In genomic region chr11:69299572-69299971, GRCh38 we compare ENCODE assay signal across 17 cellular contexts. TPM values are rescaled to one million over a fixed set of nuclear protein-coding genes. Genes with fewer than 3 reads are reported as not detected.
DNase-seq lines count a peak whose midpoint lies in the region; ATAC-seq and TF ChIP-seq lines count a peak whose summit lies in the region.
"Had no signal": no experiment of that assay in that cellular context is flagged by ENCODE, and none has a peak within 500 bp of the region (broad histone marks: within the 10 kb centered on the region; RNA-seq: fewer than 3 reads in every experiment).

No MANE protein-coding gene starts in this region.

- 96% methylated on average over 5 of the region's 8 CpGs; no CpG with 5 or more reads in 1 of the 2 experiments for WGBS in IMR-90 (ENCODE audit: extremely low coverage in 2 of 2, insufficient read length in 1 of 2), 2 experiments

- POLR2A ChIA-PET in IMR-90 (lab: Charles Lee; ENCODE audit: unreplicated experiment) = no interaction called here

- H3K4me3 Mint-ChIP-seq in chondrocyte (ENCODE audit: unreplicated experiment) = no peak overlapping the region
- H3K4me3 Mint-ChIP-seq: dendritic cell treated with granulocyte-macrophage colony-stimulating factor and Interleukin-4, amounts not matched to agents 40 ng/mL and 50 ng/mL, for 4 days; H9 had no signal

- peaks cover 2% of the 10 kb centered on the region for H3K9me3 Mint-ChIP-seq in chondrocyte (ENCODE audit: low read depth)
- H3K9me3 Mint-ChIP-seq: dendritic cell treated with granulocyte-macrophage colony-stimulating factor and Interleukin-4, amounts not matched to agents 40 ng/mL and 50 ng/mL, for 4 days; H9 had no signal

- in situ Hi-C loops in IMR-90 (cut with MboI; ENCODE audit: low sequenced_read_pairs) = no loop called here

- H2BK15ac ChIP-seq in IMR-90 (ENCODE audit: low read depth, low read length) = peak overlapping the region; percentile 91; the same call in 2 of the 3 replicates

- peak overlapping the region; percentile 91 for H3K23ac ChIP-seq in IMR-90 (ENCODE audit: low read depth, low read length)

- H3K14ac ChIP-seq in IMR-90 (replicated peaks; ENCODE audit: low read depth, low read length) = peak overlapping the region; percentile 96

- H3K18ac ChIP-seq in IMR-90 (ENCODE audit: low read depth, low read length) = peak overlapping the region; percentile 82; the same call in 1 of the 2 replicates

- TF ChIP-seq POLR2A in IMR-90 (IDR thresholded peaks at IDR 0.05; ENCODE audit: low read depth, low read length) = no peak

- peaks cover 32% of the 10 kb centered on the region for H3K79me2 ChIP-seq in osteoblast (ENCODE audit: insufficient read depth, low read length)

- H4K20me1 ChIP-seq in BLaER1 = peaks cover 5% of the 10 kb centered on the region; the same call in 1 of the 2 replicates
- H4K20me1 ChIP-seq in IMR-90 (ENCODE audit: insufficient read depth, low read length) = no peaks in the 10 kb centered on the region; the same call in 1 of the 2 replicates
- H4K20me1 ChIP-seq in osteoblast (ENCODE audit: insufficient read depth, low read length) = no peaks in the 10 kb centered on the region

- dilution Hi-C loops in IMR-90 (cut with HindIII; ENCODE audit: low sequenced_read_pairs, unreplicated experiment) = no loop called here

- peak overlapping the region; percentile 99 for H2AK5ac ChIP-seq in IMR-90 (ENCODE audit: low read depth, low read length)

- H3K27me3 ChIP-seq in BLaER1 = no peaks in the 10 kb centered on the region
- no peaks in the 10 kb centered on the region for H3K27me3 ChIP-seq in IMR-90 (ENCODE audit: control insufficient read depth, insufficient read depth, low read length)
- no peaks in the 10 kb centered on the region for H3K27me3 ChIP-seq in osteoblast (ENCODE audit: insufficient read depth, low read length)

- H2AK9ac ChIP-seq in IMR-90 (replicated peaks; ENCODE audit: low read depth, low read length, poor library complexity) = peak overlapping the region; percentile 100

- H3K4me3 ChIP-seq in BLaER1 = no peak overlapping the region
- H3K4me3 ChIP-seq in IMR-90 (ENCODE audit: insufficient read depth, low read depth, low read length) = no peak overlapping the region
- no peak overlapping the region for H3K4me3 ChIP-seq in osteoblast (ENCODE audit: insufficient read depth, low read length)
- H3K4me3 ChIP-seq: esophagus muscularis mucosa, GM12878, prostate gland had no signal

- H3K36me3 Mint-ChIP-seq in chondrocyte (ENCODE audit: low read depth) = no peaks in the 10 kb centered on the region
- H3K36me3 Mint-ChIP-seq: CD8-positive, alpha-beta memory T cell had no signal

- H3K27ac ChIP-seq in BLaER1 (peak overlapping the region; percentile 25; the same call in 1 of the 2 replicates), IMR-90 (ENCODE audit: insufficient read depth, low read length) (peak overlapping the region; percentile 92), osteoblast (ENCODE audit: low read depth, low read length) (peak overlapping the region; percentile 96)
- H3K27ac ChIP-seq: prostate gland, WERI-Rb-1 had no signal

- H3K36me3 ChIP-seq in BLaER1 (no peaks in the 10 kb centered on the region), IMR-90 (ENCODE audit: control insufficient read depth, insufficient read depth, low read length) (no peaks in the 10 kb centered on the region), osteoblast (ENCODE audit: insufficient read depth, low read length) (no peaks in the 10 kb centered on the region)
- H3K36me3 ChIP-seq: esophagus muscularis mucosa, prostate gland, WERI-Rb-1 had no signal

- CTCF ChIA-PET in IMR-90 (lab: Yijun Ruan, JAX) = no interaction called here

- H4K8ac ChIP-seq in IMR-90 (ENCODE audit: low read depth in 2 of 2, low read length in 2 of 2) = peak overlapping the region; percentile 95 to 97

- peak overlapping the region; percentile 100 for H3K4ac ChIP-seq in IMR-90 (ENCODE audit: low read depth, low read length)

- no peak for DNase-seq in IMR-90
- DNase-seq in chondrocyte (ENCODE audit: low spot score) = peak; percentile 72
- no peak for DNase-seq in osteoblast (ENCODE audit: insufficient read length, low spot score, missing footprints)
- DNase-seq in globus pallidus (ENCODE audit: low spot score) = no peak
- no peak for DNase-seq in DMS 273 (lab: John Stamatoyannopoulos, UW; ENCODE audit: unreplicated experiment)
- DNase-seq: activated gamma-delta T cell; CD8-positive, alpha-beta memory T cell; H9; NCI-H1930; NCI-H510A treated with DMSO at 0.1 percent for 48 hours; WERI-Rb-1 had no signal

- no TSS peak for BruUV-seq in IMR-90 (replicated peaks; lab: Mats Ljungman, UMichigan)

- H3K4me2 ChIP-seq in BLaER1 = peak overlapping the region; percentile 92
- no peak overlapping the region for H3K4me2 ChIP-seq in IMR-90 (ENCODE audit: low read depth, low read length)
- peak overlapping the region; percentile 74 for H3K4me2 ChIP-seq in osteoblast (ENCODE audit: insufficient read depth, low read length)

- no peak for TF ChIP-seq RAD21 in IMR-90 (IDR thresholded peaks at IDR 0.05; ENCODE audit: low read length)

- H3K4me1 Mint-ChIP-seq in chondrocyte (ENCODE audit: low read depth) = peaks cover 76% of the 10 kb centered on the region

- peak overlapping the region; percentile 98 for H4K91ac ChIP-seq in IMR-90 (ENCODE audit: insufficient read depth, low read depth, low read length)

- H2BK5ac ChIP-seq in IMR-90 (ENCODE audit: low read depth, low read length, poor library complexity, severe bottlenecking) = peak overlapping the region; percentile 97

- TF ChIP-seq CTCF in IMR-90 (conservative IDR thresholded peaks at IDR 0.05; ENCODE audit: low read depth, low read length) (no peak), chondrocyte (IDR thresholded peaks at IDR 0.05) (no peak), osteoblast (IDR thresholded peaks at IDR 0.05; ENCODE audit: extremely low read depth, low read depth, low read length) (no peak)

- H3K56ac ChIP-seq in IMR-90 (ENCODE audit: extremely low read depth, insufficient read depth, low read length) = peak overlapping the region; percentile 84; the same call in 1 of the 2 replicates

- H3K9me3 ChIP-seq in BLaER1 = no peaks in the 10 kb centered on the region
- H3K9me3 ChIP-seq in IMR-90 (ENCODE audit: control insufficient read depth, insufficient read depth, low read length) = no peaks in the 10 kb centered on the region
- H3K9me3 ChIP-seq in osteoblast (ENCODE audit: low read depth, low read length) = no peaks in the 10 kb centered on the region
- H3K9me3 ChIP-seq: esophagus muscularis mucosa, prostate gland had no signal

- H3K79me1 ChIP-seq in IMR-90 (ENCODE audit: low read depth in 1 of 2, low read length in 2 of 2) = peaks cover 12 to 68% of the 10 kb centered on the region in 2 experiments; a peak in 3 of 4 replicates

- H2BK20ac ChIP-seq in IMR-90 (ENCODE audit: low read depth, low read length) = peak overlapping the region; percentile 100

- H3K4me1 ChIP-seq in BLaER1 (peaks cover 84% of the 10 kb centered on the region), IMR-90 (ENCODE audit: control insufficient read depth, insufficient read depth, low read length) (peaks cover 55% of the 10 kb centered on the region), osteoblast (ENCODE audit: insufficient read depth, low read length) (peaks cover 68% of the 10 kb centered on the region)
- H3K4me1 ChIP-seq: prostate gland had no signal

- peak overlapping the region; percentile 93; the same call in 1 of the 2 replicates for H4K5ac ChIP-seq in IMR-90 (ENCODE audit: low read depth, low read length)

- no peak overlapping the region for H3K9ac ChIP-seq in BLaER1
- peak overlapping the region; percentile 25; the same call in 1 of the 2 replicates for H3K9ac ChIP-seq in IMR-90 (ENCODE audit: low read depth, low read length)

- H2BK120ac ChIP-seq in IMR-90 (ENCODE audit: low read depth, low read length) = peak overlapping the region; percentile 99

- no peak for ATAC-seq in IMR-90 (ENCODE audit: low read depth)
- no peak for ATAC-seq in HG03457 (IDR thresholded peaks at IDR 0.05; ENCODE audit: unreplicated experiment)
- ATAC-seq: GM12878 had no signal

- H3K27me3 Mint-ChIP-seq in chondrocyte (ENCODE audit: low read depth) = no peaks in the 10 kb centered on the region
- H3K27me3 Mint-ChIP-seq: CD8-positive, alpha-beta memory T cell had no signal

- no peak overlapping the region for H3K27ac Mint-ChIP-seq in chondrocyte (ENCODE audit: unreplicated experiment)
- H3K27ac Mint-ChIP-seq: dendritic cell treated with granulocyte-macrophage colony-stimulating factor and Interleukin-4, amounts not matched to agents 40 ng/mL and 50 ng/mL, for 4 days had no signal

- H2AFZ ChIP-seq in IMR-90 (replicated peaks; ENCODE audit: low read length, poor library complexity) (peak overlapping the region; percentile 16), osteoblast (ENCODE audit: low read length) (no peak overlapping the region)

- H3K9me1 ChIP-seq in IMR-90 (ENCODE audit: insufficient read depth, low read length) = peaks cover 38% of the 10 kb centered on the region

- intact Hi-C loops in IMR-90 (cut with micrococcal nuclease) = loop anchor here (10.0 kb wide), 1 partner anchor 165 kb away; no protein-coding TSS in a partner anchor

TF ChIP-seq in IMR-90, 13 proteins besides CTCF, POLR2A, EP300 and RAD21:
- no peak for TF ChIP-seq CEBPB (IDR thresholded peaks at IDR 0.05; ENCODE audit: low read depth, low read length)
- no peak for TF ChIP-seq RCOR1 (IDR thresholded peaks at IDR 0.05; ENCODE audit: insufficient replicate concordance, low read length)
- TF ChIP-seq FOS (IDR thresholded peaks at IDR 0.05; ENCODE audit: low read depth, low read length) = no peak

RNA-seq across cellular contexts. Expression of gene MYEOV, which starts 5.6 kb away (rescaled TPM):
- total RNA-seq in IMR-90 (2012; rRNA removed) (6.1 and 6.8 TPM in 2 replicates), chondrocyte (0.87 TPM in 1 of 3 replicates, not detected in the others), osteoblast (0.88 and 1.4 TPM in 2 replicates)
- polyA plus RNA-seq in IMR-90 (2012; rRNA removed) = 5.8 and 12.5 TPM in 2 replicates
- 3.3 and 5.6 TPM in 2 replicates for polyA plus RNA-seq in IMR-90 (2012; cell fraction: cytosol; rRNA removed)
- polyA plus RNA-seq in IMR-90 (2012; cell fraction: nucleus; rRNA removed; ENCODE audit: low replicate concordance) = 7.1 and 13.0 TPM in 2 replicates
- total RNA-seq: esophagus muscularis mucosa had no signal
- polyA plus RNA-seq: CD8-positive, alpha-beta memory T cell had no signal

Comparison
In these comparisons a context has a peak if more than half of its experiments do, and no peak if none do; other contexts are left out.
1. H3K27ac ChIP-seq: peak in every context shown above with its lines; median percentile 96 in osteoblast; 92 in IMR-90; 25 in BLaER1.